In genomic region chr2:112712903-112713584, GRCh38 we compare ENCODE assay signal across 11 cellular contexts. TPM values are rescaled to one million over a fixed set of nuclear protein-coding genes. Genes with fewer than 3 reads are reported as not detected.
A peak's percentile ranks its signal among the peaks of the same experiment; 100 is the strongest.
DNase-seq lines count a peak whose midpoint lies in the region; ATAC-seq and TF ChIP-seq lines count a peak whose summit lies in the region.
"Had no signal": no experiment of that assay in that cellular context is flagged by ENCODE, and none has a peak within 500 bp of the region (broad histone marks: within the 10 kb centered on the region; RNA-seq: fewer than 3 reads in every experiment).

No MANE protein-coding gene starts in this region.

- no peak overlapping the region for H2BK12ac ChIP-seq in mesenchymal stem cell (ENCODE audit: low read length in 2 of 2)

- H3K79me1 ChIP-seq in mesenchymal stem cell (replicated peaks; ENCODE audit: low read length, poor library complexity, severe bottlenecking): no peaks in the 10 kb centered on the region

- H2AFZ ChIP-seq in mesenchymal stem cell (ENCODE audit: low read depth, low read length): no peak overlapping the region

- peak overlapping the region; percentile 52 for H3K4me3 Mint-ChIP-seq in activated T-helper 17 cell treated with anti-CD3 and anti-CD28 coated beads, Interleukin-2, amount 50 U/mL, for 72 hours

- peak overlapping the region in 1 of 2 experiments; percentile 49 for H3K18ac ChIP-seq in mesenchymal stem cell (ENCODE audit: low read depth in 1 of 2, low read length in 2 of 2)

- no peak overlapping the region for H3K23ac ChIP-seq in mesenchymal stem cell (ENCODE audit: low read length in 2 of 2)

- intact Hi-C loops in ascending aorta (cut with DNase I): no loop called here

- H3K36me3 ChIP-seq in mesenchymal stem cell (ENCODE audit: control insufficient read depth in 1 of 2, insufficient read depth in 2 of 2, low read depth in 1 of 2, low read length in 2 of 2): no peaks in the 10 kb centered on the region
- no peaks in the 10 kb centered on the region for H3K36me3 ChIP-seq in ascending aorta
- H3K36me3 ChIP-seq: neutrophil, Peyer's patch had no signal

- peaks cover 15% of the 10 kb centered on the region for H3K4me1 Mint-ChIP-seq in activated T-helper 17 cell treated with anti-CD3 and anti-CD28 coated beads, Interleukin-2, amount 50 U/mL, for 72 hours

- H3K4me3 ChIP-seq in mesenchymal stem cell (ENCODE audit: insufficient read depth in 1 of 2, low read depth in 1 of 2, low read length in 2 of 2) (no peak overlapping the region), ascending aorta (no peak overlapping the region)
- H3K4me3 ChIP-seq: Peyer's patch had no signal

- H2AK5ac ChIP-seq in mesenchymal stem cell (ENCODE audit: low read length, severe bottlenecking): no peak overlapping the region

- 66% methylated on average over 17 of the region's 17 CpGs for WGBS in mesenchymal stem cell

- no peak overlapping the region for H4K8ac ChIP-seq in mesenchymal stem cell (ENCODE audit: low read length)

- peak; percentile 95 for ATAC-seq in activated T-helper 17 cell treated with anti-CD3 and anti-CD28 coated beads, Interleukin-2, amount 50 U/mL, for 72 hours (replicated peaks)
- no peak for ATAC-seq in GM18870 (IDR thresholded peaks at IDR 0.05; ENCODE audit: unreplicated experiment)

- no peak overlapping the region for H2BK120ac ChIP-seq in mesenchymal stem cell (ENCODE audit: low read depth, low read length)

- no peaks in the 10 kb centered on the region for H3K36me3 Mint-ChIP-seq in activated T-helper 17 cell treated with anti-CD3 and anti-CD28 coated beads, Interleukin-2, amount 50 U/mL, for 72 hours (ENCODE audit: low read depth)
- H3K36me3 Mint-ChIP-seq: CD4-positive, CD25-positive, alpha-beta regulatory T cell had no signal

- H3K4ac ChIP-seq in mesenchymal stem cell (ENCODE audit: low read depth in 1 of 2, low read length in 2 of 2): no peak overlapping the region

- peak; percentile 54 for DNase-seq in stimulated activated naive CD4-positive, alpha-beta T cell treated with Interleukin-2 at 50 U/mL for 16 hours (lab: John Stamatoyannopoulos, UW)
- no peak for DNase-seq in stimulated activated naive CD4-positive, alpha-beta T cell (lab: John Stamatoyannopoulos, UW)
- DNase-seq in mesenchymal stem cell (peak; percentile 65), ascending aorta (ENCODE audit: low spot score in 2 of 2) (no peak), NCI-H345 (lab: John Stamatoyannopoulos, UW) (no peak), HT-29 (ENCODE audit: low spot score) (no peak)
- DNase-seq: CD4-positive, CD25-positive, alpha-beta regulatory T cell had no signal

- TF ChIP-seq CTCF in ascending aorta (IDR thresholded peaks at IDR 0.05): no peak

- H3K27me3 Mint-ChIP-seq in activated T-helper 17 cell treated with anti-CD3 and anti-CD28 coated beads, Interleukin-2, amount 50 U/mL, for 72 hours: no peaks in the 10 kb centered on the region

- H3K27me3 ChIP-seq in mesenchymal stem cell (ENCODE audit: control insufficient read depth in 1 of 2, insufficient read depth in 1 of 2, low read length in 2 of 2) (peaks cover 0 to 3% of the 10 kb centered on the region in 2 experiments), ascending aorta (no peaks in the 10 kb centered on the region)
- H3K27me3 ChIP-seq: neutrophil, Peyer's patch had no signal

- no peak overlapping the region for H3K4me2 ChIP-seq in mesenchymal stem cell (ENCODE audit: low read length, poor library complexity, severe bottlenecking)

- H3K4me1 ChIP-seq in mesenchymal stem cell (ENCODE audit: control insufficient read depth, insufficient read depth, low read depth, low read length) (no peaks in the 10 kb centered on the region), ascending aorta (no peaks in the 10 kb centered on the region)
- H3K4me1 ChIP-seq: Peyer's patch had no signal

- H2BK15ac ChIP-seq in mesenchymal stem cell (ENCODE audit: low read depth, poor library complexity, severe bottlenecking): no peak overlapping the region

- no peak overlapping the region for H3K27ac ChIP-seq in mesenchymal stem cell (ENCODE audit: low read length, poor library complexity, severe bottlenecking)
- no peak overlapping the region for H3K27ac ChIP-seq in ascending aorta
- H3K27ac ChIP-seq: neutrophil, Peyer's patch had no signal

- H3K9me3 Mint-ChIP-seq in activated T-helper 17 cell treated with anti-CD3 and anti-CD28 coated beads, Interleukin-2, amount 50 U/mL, for 72 hours: no peaks in the 10 kb centered on the region

- peak overlapping the region in 1 of 2 experiments; percentile 30 for H3K14ac ChIP-seq in mesenchymal stem cell (ENCODE audit: low read length in 2 of 2)

- H3K9me3 ChIP-seq in mesenchymal stem cell (ENCODE audit: control insufficient read depth, low read length) (no peaks in the 10 kb centered on the region), ascending aorta (no peaks in the 10 kb centered on the region)
- H3K9me3 ChIP-seq: neutrophil, Peyer's patch had no signal

- H4K91ac ChIP-seq in mesenchymal stem cell (ENCODE audit: low read length): no peak overlapping the region

- no peak overlapping the region for H2BK5ac ChIP-seq in mesenchymal stem cell (ENCODE audit: low read depth, low read length, poor library complexity, severe bottlenecking)

- H3K9ac ChIP-seq in mesenchymal stem cell (ENCODE audit: low read length): no peak overlapping the region

- H3K27ac Mint-ChIP-seq in activated T-helper 17 cell treated with anti-CD3 and anti-CD28 coated beads, Interleukin-2, amount 50 U/mL, for 72 hours: peak overlapping the region; percentile 74

RNA-seq across cellular contexts. Expression of gene NT5DC4, which starts 7.8 kb away (rescaled TPM):
- not detected for total RNA-seq in activated T-helper 17 cell treated with anti-CD3 and anti-CD28 coated beads, Interleukin-2, amount 50 U/mL, for 72 hours
- polyA plus RNA-seq in mesenchymal stem cell (2013, experiment 1 of 2): not detected
- not detected for polyA plus RNA-seq in mesenchymal stem cell (2013, experiment 2 of 2)
- total RNA-seq in ascending aorta: not detected
- total RNA-seq in HT-29 (2014; rRNA removed; shearing (Covaris generic)): 1.4 and 1.6 TPM in 2 replicates
- total RNA-seq: CD4-positive, CD25-positive, alpha-beta regulatory T cell had no signal
- polyA plus RNA-seq: CD4-positive, CD25-positive, alpha-beta regulatory T cell had no signal

RNA-seq across cellular contexts. Expression of gene CKAP2L, which starts 51.4 kb away (rescaled TPM):
- 10 to 100 TPM; 31.4 to 35.8 TPM for total RNA-seq in activated T-helper 17 cell treated with anti-CD3 and anti-CD28 coated beads, Interleukin-2, amount 50 U/mL, for 72 hours
- polyA plus RNA-seq in mesenchymal stem cell (2013, experiment 1 of 2): 2.7 TPM
- 3.1 TPM for polyA plus RNA-seq in mesenchymal stem cell (2013, experiment 2 of 2)
- total RNA-seq in ascending aorta: not detected
- total RNA-seq in HT-29 (2014; rRNA removed; shearing (Covaris generic)): 2.5 and 4.0 TPM in 2 replicates

Comparison
In these comparisons a context has a peak if more than half of its experiments do, and no peak if none do; other contexts are left out.
1. DNase-seq: peak in stimulated activated naive CD4-positive, alpha-beta T cell treated with Interleukin-2 at 50 U/mL for 16 hours (single experiment) and mesenchymal stem cell (single experiment); none in stimulated activated naive CD4-positive, alpha-beta T cell (0 of 6), ascending aorta (0 of 2), NCI-H345 (single experiment) and HT-29 (single experiment).